9 cellular contexts compared by ENCODE assay signal in genomic region chr2:187138240-187138639, GRCh38.
DNase-seq lines count a peak whose midpoint lies in the region; ATAC-seq, FAIRE-seq and TF ChIP-seq lines count a peak whose summit lies in the region.
"Had no signal": no experiment of that assay in that cellular context is flagged by ENCODE, and none has a peak within 500 bp of the region (broad histone marks: within the 10 kb centered on the region; RNA-seq: fewer than 3 reads in every experiment).

No MANE protein-coding gene starts in this region.

- H3K27me3 ChIP-seq in keratinocyte (ENCODE audit: control insufficient read depth, extremely low read depth, insufficient read depth, low read length) = no peaks in the 10 kb centered on the region

- TF ChIP-seq CTCF in GM12872 (IDR thresholded peaks at IDR 0.05; ENCODE audit: insufficient read depth, low read depth, low read length) (peak; percentile 64), WTC11 (IDR thresholded peaks at IDR 0.05) (no peak), keratinocyte (optimal IDR thresholded peaks at IDR 0.05 in 1 of 3, IDR thresholded peaks at IDR 0.05 in 1 of 3, conservative IDR thresholded peaks at IDR 0.05 in 1 of 3; ENCODE audit: extremely low read depth in 1 of 3, insufficient read depth in 2 of 3, low read length in 3 of 3) (peak; percentile 50 to 72 (median 71))

- H4K20me1 ChIP-seq in keratinocyte (ENCODE audit: control insufficient read depth, extremely low read depth, insufficient read depth, low read length) = no peaks in the 10 kb centered on the region

- H3K36me3 ChIP-seq in keratinocyte (ENCODE audit: control insufficient read depth in 2 of 2, extremely low read depth in 1 of 2, insufficient read depth in 2 of 2, low read length in 2 of 2) = no peaks in the 10 kb centered on the region

- H3K27me3 Mint-ChIP-seq in WTC11 (ENCODE audit: low read depth) = no peaks in the 10 kb centered on the region

- peak; percentile 49 for FAIRE-seq in keratinocyte (lab: Jason Lieb, UNC)

- no peaks in the 10 kb centered on the region for H3K4me1 ChIP-seq in keratinocyte (ENCODE audit: control insufficient read depth, extremely low read depth, insufficient read depth, low read length)

- no peak overlapping the region for H2AFZ ChIP-seq in keratinocyte (ENCODE audit: control insufficient read depth, low read length)

- CTCF ChIA-PET in WTC11 (lab: Charles Lee) = interaction anchor here (0.6 to 1.5 kb wide), 20 partner anchors 10 to 315 kb away, joined by 3 to 21 read pairs (median 4); partner anchors contain the start of gene CALCRL

- dilution Hi-C loops in keratinocyte (cut with MboI; ENCODE audit: extremely low pct_ligation_motif_present, low sequenced_read_pairs) = no loop called here

- POLR2A ChIA-PET in WTC11 (lab: Charles Lee) = interaction anchor here (0.7 to 1.1 kb wide), 3 partner anchors 167 to 310 kb away, joined by 3 to 7 read pairs (median 3); partner anchors contain the start of gene CALCRL

- H3K4me2 ChIP-seq in keratinocyte (ENCODE audit: control insufficient read depth, extremely low read depth, insufficient read depth, low read depth, low read length) = no peak overlapping the region

- H3K9me3 Mint-ChIP-seq in WTC11 = peaks cover 9% of the 10 kb centered on the region

- H3K4me1 Mint-ChIP-seq in WTC11 = no peaks in the 10 kb centered on the region

- H3K27ac Mint-ChIP-seq in WTC11 = no peak overlapping the region

- H3K27ac ChIP-seq in keratinocyte (ENCODE audit: control insufficient read depth, insufficient read depth, low read length) = no peak overlapping the region
- H3K27ac ChIP-seq: SK-N-MC had no signal

- no peak overlapping the region for H3K9ac ChIP-seq in keratinocyte (ENCODE audit: control insufficient read depth, extremely low read depth, insufficient read depth, low read length)

- DNase-seq in WTC11 (ENCODE audit: low spot score) (peak; percentile 52), keratinocyte (ENCODE audit: low read depth, low spot score) (no peak), NCI-H128 (lab: John Stamatoyannopoulos, UW; ENCODE audit: unreplicated experiment) (no peak)
- DNase-seq in stimulated activated CD4-positive, alpha-beta T cell treated with anti-CD3 and anti-CD28 coated beads, Interleukin-4, amount 100 ng/mL, for 24 hours = no peak
- DNase-seq in activated CD8-positive, alpha-beta memory T cell treated with anti-CD3 and anti-CD28 coated beads, Interleukin-2, amount 50 U/mL, for 4 hours = no peak
- DNase-seq in activated naive CD4-positive, alpha-beta T cell (lab: John Stamatoyannopoulos, UW) = no peak

- ATAC-seq in HG03280 (IDR thresholded peaks at IDR 0.05; ENCODE audit: unreplicated experiment) (peak; percentile 56), WTC11 (peak; percentile 96)

- no peaks in the 10 kb centered on the region for H3K9me1 ChIP-seq in keratinocyte (ENCODE audit: control insufficient read depth, extremely low read depth, insufficient read depth, low read length)

- no peaks in the 10 kb centered on the region for H3K79me2 ChIP-seq in keratinocyte (ENCODE audit: control insufficient read depth, insufficient read depth, low read length)

- no peaks in the 10 kb centered on the region for H3K9me3 ChIP-seq in keratinocyte (ENCODE audit: control insufficient read depth, low read depth, low read length)

- no peak overlapping the region for H3K4me3 ChIP-seq in keratinocyte (ENCODE audit: control insufficient read depth in 2 of 3, extremely low read depth in 1 of 3, insufficient read depth in 2 of 3, low read depth in 1 of 3, low read length in 3 of 3)
- H3K4me3 ChIP-seq: SK-N-MC had no signal

- H3K36me3 Mint-ChIP-seq in WTC11 = no peaks in the 10 kb centered on the region

- no peak overlapping the region for H3K4me3 Mint-ChIP-seq in WTC11

TF ChIP-seq in WTC11, 78 proteins besides CTCF, POLR2A, EP300 and RAD21:
- TF ChIP-seq OVOL2 (CRISPR knock-in tag; IDR thresholded peaks at IDR 0.05; ENCODE audit: borderline replicate concordance) = no peak
- TF ChIP-seq NFE2L1 (CRISPR knock-in tag; IDR thresholded peaks at IDR 0.05) = no peak
- no peak for TF ChIP-seq NR2C2 (CRISPR knock-in tag; IDR thresholded peaks at IDR 0.05)
- TF ChIP-seq KAT7 (CRISPR knock-in tag; IDR thresholded peaks at IDR 0.05; ENCODE audit: borderline replicate concordance) = no peak
- TF ChIP-seq GABPB1 (CRISPR knock-in tag; IDR thresholded peaks at IDR 0.05) = no peak
